8 cellular contexts compared by ENCODE assay signal in the genomic region with DNA sequence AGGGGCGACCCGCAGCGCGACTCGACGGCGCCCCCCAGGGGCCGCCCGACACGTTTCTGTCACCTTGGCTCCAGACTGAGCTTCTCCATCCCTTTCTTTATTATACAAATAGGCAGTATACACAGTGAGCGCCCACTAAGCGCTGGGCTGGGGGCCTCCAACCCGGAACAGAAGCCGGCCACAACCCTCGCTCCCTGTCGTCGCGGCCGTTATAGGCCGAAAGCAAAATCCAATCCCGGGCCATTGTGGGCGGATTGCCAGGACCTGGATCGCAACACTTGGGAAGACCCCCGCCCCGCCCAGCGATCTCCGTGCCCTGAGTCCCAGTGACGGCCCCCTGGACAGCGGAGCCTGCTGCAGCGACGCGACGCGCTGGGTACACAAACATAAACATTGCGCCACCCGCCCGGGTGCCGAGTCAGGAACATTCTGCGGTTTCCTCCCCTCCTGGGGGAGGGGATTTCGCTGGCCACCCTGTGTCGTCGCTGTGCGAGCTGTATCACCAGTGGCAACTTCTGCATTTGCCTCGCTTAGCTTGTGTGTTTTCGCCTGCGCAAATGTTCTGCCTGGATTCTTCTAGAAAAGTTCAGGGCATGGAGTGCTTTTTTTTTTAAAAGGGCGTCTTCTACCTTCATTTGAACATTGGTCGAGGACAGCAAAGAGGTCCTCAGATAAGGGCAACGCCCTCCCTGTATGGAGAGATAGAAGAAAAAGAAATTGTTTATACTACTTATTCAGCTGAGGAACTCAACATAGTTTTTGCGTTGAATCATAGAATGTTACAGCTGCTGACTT. TPM values are rescaled to one million over a fixed set of nuclear protein-coding genes. Genes with fewer than 3 reads are reported as not detected.
DNase-seq lines count a peak whose midpoint lies in the region; ATAC-seq and TF ChIP-seq lines count a peak whose summit lies in the region.

No MANE protein-coding gene starts in this region.

- no peak overlapping the region for H3K27ac ChIP-seq in SU-DHL-6 (ENCODE audit: low read depth, low read length)
- H3K27ac ChIP-seq in heart left ventricle, result peak overlapping the region; percentile 95 to 100 (median 100)

- TF ChIP-seq CTCF in Caco-2 (IDR thresholded peaks at IDR 0.05; ENCODE audit: insufficient read depth in 1 of 2, low read depth in 1 of 2, low read length in 1 of 2, severe bottlenecking in 1 of 2, unreplicated experiment in 1 of 2), result peak; percentile 94
- TF ChIP-seq CTCF in SU-DHL-6 (IDR thresholded peaks at IDR 0.05; ENCODE audit: insufficient read depth, low read length, poor library complexity, severe bottlenecking), result peak; percentile 94
- peak in 11 of 12 donors; percentile 81 to 91 (median 88) for TF ChIP-seq CTCF in heart left ventricle (IDR thresholded peaks at IDR 0.05)
- TF ChIP-seq CTCF in type B pancreatic cell (conservative IDR thresholded peaks at IDR 0.05), result peak; percentile 97

- H3K27me3 ChIP-seq in Caco-2 (replicated peaks; ENCODE audit: control insufficient read depth, insufficient read depth, low read length), result no peaks in the 10 kb centered on the region
- H3K27me3 ChIP-seq in SU-DHL-6 (ENCODE audit: low read length), result no peaks in the 10 kb centered on the region
- H3K27me3 ChIP-seq in heart left ventricle, result no peaks in the 10 kb centered on the region

- peak overlapping the region; percentile 76 for H3K4me2 ChIP-seq in SU-DHL-6 (ENCODE audit: low read depth, low read length, poor library complexity, severe bottlenecking)

- peak overlapping the region; percentile 84 for H3K4me3 ChIP-seq in Caco-2 (ENCODE audit: low read depth, low read length)
- peak overlapping the region; percentile 56 for H3K4me3 ChIP-seq in SU-DHL-6 (ENCODE audit: insufficient read depth, low read length, poor library complexity, severe bottlenecking)
- H3K4me3 ChIP-seq in heart left ventricle, result peak overlapping the region; percentile 5 to 98 (median 86)

- DNase-seq in Caco-2, result peak; percentile 91 to 94
- peak; percentile 95 for DNase-seq in LHCN-M2 (ENCODE audit: low read depth)
- DNase-seq in activated naive CD8-positive, alpha-beta T cell treated with anti-CD3 and anti-CD28 coated beads, Interleukin-2, amount 50 U/mL, for 16 hours (ENCODE audit: low read depth, low spot score), result peak; percentile 29
- DNase-seq in heart left ventricle, result peak; percentile 83 to 95 (median 91)
- DNase-seq in posterior cingulate gyrus, result peak; percentile 50 to 95 (median 72)
- DNase-seq in type B pancreatic cell (ENCODE audit: extremely low spot score, unreplicated experiment), result peak; percentile 86

- POLR2A ChIA-PET in Caco-2 (lab: Charles Lee), result interaction anchor here (0.5 to 4.5 kb wide), 17 partner anchors 8 to 558 kb away, joined by 3 to 94 read pairs (median 5); a partner anchor contains a TSS

- no peaks in the 10 kb centered on the region for H3K27me3 Mint-ChIP-seq in Caco-2 (ENCODE audit: insufficient read depth, unreplicated experiment)
- H3K27me3 Mint-ChIP-seq in type B pancreatic cell, result no peaks in the 10 kb centered on the region

- WGBS in heart left ventricle, 4 donors, result 13 to 22% (median 19%) methylated on average over 43 to 50 of the region's 50 CpGs

- H3K4me1 Mint-ChIP-seq in Caco-2 (ENCODE audit: low read depth, unreplicated experiment) (peaks cover 37% of the 10 kb centered on the region), type B pancreatic cell (ENCODE audit: unreplicated experiment) (peaks cover 30% of the 10 kb centered on the region)

- CTCF ChIA-PET in Caco-2 (lab: Charles Lee), result interaction anchor here (0.6 to 3.3 kb wide), 14 partner anchors 18 to 313 kb away, joined by 3 to 40 read pairs (median 4); a partner anchor contains a TSS

- peak overlapping the region; percentile 89 for H3K4me3 Mint-ChIP-seq in Caco-2 (ENCODE audit: unreplicated experiment)
- peak overlapping the region; percentile 92 for H3K4me3 Mint-ChIP-seq in type B pancreatic cell

- H3K36me3 ChIP-seq in Caco-2 (ENCODE audit: control insufficient read depth, insufficient read depth, low read length) (peaks cover 5% of the 10 kb centered on the region; the same call in 1 of the 2 replicates), SU-DHL-6 (ENCODE audit: low read length) (no peaks in the 10 kb centered on the region), heart left ventricle (peaks cover 20 to 28% (median 27%) of the 10 kb centered on the region in 9 donors)

- H3K36me3 Mint-ChIP-seq in Caco-2 (ENCODE audit: insufficient read depth, unreplicated experiment) (peaks cover 53% of the 10 kb centered on the region), type B pancreatic cell (peaks cover 28% of the 10 kb centered on the region)

- peak overlapping the region; percentile 93 for H2AFZ ChIP-seq in SU-DHL-6 (ENCODE audit: low read depth, low read length, severe bottlenecking)

- BruUV-seq in Caco-2 (replicated peaks; lab: Mats Ljungman, UMichigan), result no TSS peak

- H3K9me3 ChIP-seq in Caco-2 (no peaks in the 10 kb centered on the region), SU-DHL-6 (ENCODE audit: insufficient read depth, low read length) (no peaks in the 10 kb centered on the region), heart left ventricle (no peaks in the 10 kb centered on the region)

- H3K9me2 ChIP-seq in SU-DHL-6 (replicated peaks; ENCODE audit: insufficient read depth, low read length), result no peaks in the 10 kb centered on the region

- peak overlapping the region; percentile 61; the same call in 1 of the 2 replicates for H3K9ac ChIP-seq in SU-DHL-6 (ENCODE audit: low read length)

- no peaks in the 10 kb centered on the region for H3F3A ChIP-seq in SU-DHL-6 (ENCODE audit: insufficient read depth)

- peak; percentile 32 for ATAC-seq in GM21529 (IDR thresholded peaks at IDR 0.05; ENCODE audit: unreplicated experiment)
- peak; percentile 30 to 40 (median 32) for ATAC-seq in heart left ventricle

- H4K20me1 ChIP-seq in SU-DHL-6 (ENCODE audit: low read depth, low read length), result no peaks in the 10 kb centered on the region

- no peaks in the 10 kb centered on the region for H3K79me2 ChIP-seq in SU-DHL-6 (ENCODE audit: insufficient read depth, low read length)

- H3K9me3 Mint-ChIP-seq in Caco-2 (ENCODE audit: unreplicated experiment) (no peaks in the 10 kb centered on the region), type B pancreatic cell (no peaks in the 10 kb centered on the region)

- H3K27ac Mint-ChIP-seq in Caco-2 (ENCODE audit: unreplicated experiment) (peak overlapping the region; percentile 96), type B pancreatic cell (peak overlapping the region; percentile 99)

- intact Hi-C loops in Caco-2 (cut with micrococcal nuclease; ENCODE audit: unreplicated experiment) (loop anchor here (1.0 to 5.0 kb wide), 5 partner anchors 45 to 130 kb away; a partner anchor contains a TSS), heart left ventricle (cut with DNase I) (loop anchor here (1.0 to 10.0 kb wide), 14 partner anchors 22 to 160 kb away; a partner anchor contains a TSS), posterior cingulate gyrus (cut with DNase I) (loop anchor here (2.0 to 5.0 kb wide), 3 partner anchors 56 to 160 kb away; a partner anchor contains a TSS)

- peaks cover 56% of the 10 kb centered on the region for H3K4me1 ChIP-seq in Caco-2
- peaks cover 0 to 82% (median 15%) of the 10 kb centered on the region in 12 donors for H3K4me1 ChIP-seq in heart left ventricle

- peak in 1 of 2 donors; percentile 47 for TF ChIP-seq POLR2A in heart left ventricle (IDR thresholded peaks at IDR 0.05)

RNA-seq across cellular contexts. Expression of a gene that starts 1.3 kb away (rescaled TPM):
- total RNA-seq in Caco-2 (2022) (28.3 and 29.2 TPM in 2 replicates), LHCN-M2 (2014; rRNA removed) (87.6 and 101 TPM in 2 replicates), heart left ventricle (100 to 1,000 TPM in 4 of 9 donors, 10 to 100 TPM in 5; 39.9 to 335 (median 78.2) TPM), type B pancreatic cell (ENCODE audit: low replicate concordance) (50.9 and 163 TPM in 2 replicates)
- 74.1 TPM for polyA plus RNA-seq in LHCN-M2 (2012)
- 100 to 1,000 TPM in 1 of 2 donors, 10 to 100 TPM in 1; 24.3 to 116 TPM for polyA plus RNA-seq in heart left ventricle

Comparison
In these comparisons a context has a peak if more than half of its experiments do, and no peak if none do; other contexts are left out.
1. DNase-seq: peak in every context shown above with its lines; median percentile 95 in LHCN-M2; 92 in Caco-2; 91 in heart left ventricle; 86 in type B pancreatic cell; 72 in posterior cingulate gyrus; 29 in activated naive CD8-positive, alpha-beta T cell treated with anti-CD3 and anti-CD28 coated beads, Interleukin-2, amount 50 U/mL, for 16 hours.